Comparison of ENCODE assay signal across 35 cellular contexts in genomic region chr2:113832795-113833194, GRCh38.
"Had no signal": no experiment of that assay in that cellular context is flagged by ENCODE, and none has a peak within 500 bp of the region (broad histone marks: within the 10 kb centered on the region; RNA-seq: fewer than 3 reads in every experiment).

No MANE protein-coding gene starts in this region.

- H3K36me3 ChIP-seq: MG63 had no signal

- H3K4me3 ChIP-seq: MG63 had no signal

- DNase-seq: Karpas-422, Kasumi-1, MG63, MM.1S, MV-4-11, NCI-H1048, NCI-H1092, NCI-H1092 treated with DMSO at 0.1 percent for 48 hours, NCI-H1105, NCI-H1105 treated with DMSO at 0.1 percent for 48 hours, NCI-H1417, NCI-H1417 treated with DMSO at 0.1 percent for 48 hours, NCI-H1436, NCI-H1436 treated with DMSO at 0.1 percent for 48 hours, NCI-H146, NCI-H1694, NCI-H1694 treated with DMSO at 0.1 percent for 48 hours, NCI-H187, NCI-H187 treated with DMSO at 0.1 percent for 48 hours, NCI-H1930, NCI-H2029, NCI-H2029 treated with DMSO at 0.1 percent for 48 hours, NCI-H2081, NCI-H2081 treated with DMSO at 0.1 percent for 48 hours, NCI-H2107, NCI-H2171, NCI-H2171 treated with DMSO at 0.1 percent for 48 hours, NCI-H2227 treated with DMSO at 0.1 percent for 48 hours, NCI-H226, NCI-H345, NCI-H446 treated with DMSO at 0.1 percent for 48 hours, NCI-H510A, NCI-H510A treated with DMSO at 0.1 percent for 48 hours, NCI-H524, NCI-H524 treated with DMSO at 0.1 percent for 48 hours had no signal

- H3K9me3 ChIP-seq: MG63 had no signal

- H3K27me3 ChIP-seq: MG63 had no signal
